In the genomic region with DNA sequence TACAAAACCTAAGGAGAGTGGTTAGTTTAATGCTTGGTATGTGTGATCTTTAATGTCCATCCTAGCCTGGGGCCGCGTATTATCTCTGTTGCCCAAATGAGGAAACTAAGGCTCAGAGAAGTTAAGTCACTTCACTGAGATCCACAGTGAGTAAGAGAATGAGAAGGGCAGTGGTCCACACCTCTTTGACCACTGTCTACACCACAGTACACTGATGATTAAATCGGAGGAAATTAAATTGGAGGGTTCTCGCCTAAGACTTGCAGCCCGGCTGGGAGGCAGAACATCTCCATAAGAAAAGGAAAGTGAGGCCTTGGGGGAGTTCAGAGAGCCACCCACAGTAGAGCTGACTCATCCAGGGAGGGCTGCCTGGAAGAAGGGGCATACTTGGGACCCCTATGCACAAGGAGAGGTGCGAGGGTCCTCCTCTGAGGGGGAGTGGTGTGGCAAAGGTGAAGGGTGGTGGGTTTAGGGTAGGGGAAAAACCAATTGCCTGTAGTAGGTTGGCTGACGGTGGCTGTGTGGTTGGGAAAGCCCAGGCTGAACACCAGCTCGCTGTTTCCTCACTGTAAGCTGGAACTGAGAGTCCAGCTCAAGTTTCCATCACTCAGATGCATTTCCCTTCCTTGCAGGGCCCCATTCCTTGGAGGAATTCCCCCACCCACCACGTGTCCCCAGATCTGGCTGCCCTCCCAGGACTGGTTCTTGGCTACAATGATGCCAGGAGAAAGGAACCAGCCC, we compare ENCODE assay signal across 10 cellular contexts. TPM values are rescaled to one million over a fixed set of nuclear protein-coding genes. Genes with fewer than 3 reads are reported as not detected.
DNase-seq lines count a peak whose midpoint lies in the region; ATAC-seq lines count a peak whose summit lies in the region.
"Had no signal": no experiment of that assay in that cellular context is flagged by ENCODE, and none has a peak within 500 bp of the region (broad histone marks: within the 10 kb centered on the region; RNA-seq: fewer than 3 reads in every experiment).

No MANE protein-coding gene starts in this region.

- ATAC-seq in CD4-positive, CD25-positive, alpha-beta regulatory T cell (ENCODE audit: low read depth in 2 of 2): no peak
- ATAC-seq in HG02610 (IDR thresholded peaks at IDR 0.05; ENCODE audit: unreplicated experiment): peak; percentile 59
- no peak for ATAC-seq in activated naive CD8-positive, alpha-beta T cell treated with anti-CD3 and anti-CD28 coated beads, Interleukin-2, amount 10 ng/mL, durations not matched to agents 7 days and 5 days (ENCODE audit: low read depth)

- peaks cover 25 to 95% (median 73%) of the 10 kb centered on the region in 4 donors for H3K4me1 Mint-ChIP-seq in CD4-positive, CD25-positive, alpha-beta regulatory T cell
- peaks cover 69% of the 10 kb centered on the region for H3K4me1 Mint-ChIP-seq in activated naive CD8-positive, alpha-beta T cell treated with anti-CD3 and anti-CD28 coated beads, Interleukin-2, amount 10 ng/mL, durations not matched to agents 7 days and 5 days

- H3K36me3 ChIP-seq in CD4-positive, CD25-positive, alpha-beta regulatory T cell (ENCODE audit: control insufficient read depth, insufficient read depth, low read length): peaks cover 4% of the 10 kb centered on the region

- H3K27ac Mint-ChIP-seq in CD4-positive, CD25-positive, alpha-beta regulatory T cell: peak overlapping the region; percentile 96 to 98 (median 97)
- peak overlapping the region; percentile 88 for H3K27ac Mint-ChIP-seq in activated naive CD8-positive, alpha-beta T cell treated with anti-CD3 and anti-CD28 coated beads, Interleukin-2, amount 10 ng/mL, durations not matched to agents 7 days and 5 days

- POLR2A ChIA-PET in activated naive CD8-positive, alpha-beta T cell treated with anti-CD3 and anti-CD28 coated beads, Interleukin-2, amount 10 ng/mL, durations not matched to agents 7 days and 5 days (lab: Charles Lee): interaction anchor here (1.1 kb wide), 1 partner anchor 16 kb away, joined by 3 read pairs; no protein-coding TSS in a partner anchor

- peak overlapping the region; percentile 84 for H3K27ac ChIP-seq in CD4-positive, CD25-positive, alpha-beta regulatory T cell (ENCODE audit: insufficient read depth, low read length, poor library complexity, severe bottlenecking)

- H3K27me3 ChIP-seq in CD4-positive, CD25-positive, alpha-beta regulatory T cell (ENCODE audit: control insufficient read depth, insufficient read depth, low read length): no peaks in the 10 kb centered on the region

- DNase-seq in CD4-positive, CD25-positive, alpha-beta regulatory T cell: no peak
- DNase-seq in activated naive CD8-positive, alpha-beta T cell treated with anti-CD3 and anti-CD28 coated beads, Interleukin-2, amount 10 ng/mL, durations not matched to agents 7 days and 5 days: peak; percentile 43
- DNase-seq in pons (ENCODE audit: low spot score) (peak; percentile 27), mucosa of gallbladder (ENCODE audit: low spot score) (no peak), SIG-M5 treated with dmso at 0.1 percent for 504 hours (lab: John Stamatoyannopoulos, UW; ENCODE audit: unreplicated experiment) (no peak), NOMO-1 (lab: John Stamatoyannopoulos, UW; ENCODE audit: unreplicated experiment in 2 of 2) (no peak), RPMI8226 (no peak)

- H3K9me3 Mint-ChIP-seq in CD4-positive, CD25-positive, alpha-beta regulatory T cell: no peaks in the 10 kb centered on the region
- no peaks in the 10 kb centered on the region for H3K9me3 Mint-ChIP-seq in activated naive CD8-positive, alpha-beta T cell treated with anti-CD3 and anti-CD28 coated beads, Interleukin-2, amount 10 ng/mL, durations not matched to agents 7 days and 5 days

- H3K4me3 ChIP-seq in CD4-positive, CD25-positive, alpha-beta regulatory T cell (ENCODE audit: low read depth, low read length): peak overlapping the region; percentile 4

- H3K27me3 Mint-ChIP-seq in CD4-positive, CD25-positive, alpha-beta regulatory T cell: no peaks in the 10 kb centered on the region
- H3K27me3 Mint-ChIP-seq in activated naive CD8-positive, alpha-beta T cell treated with anti-CD3 and anti-CD28 coated beads, Interleukin-2, amount 10 ng/mL, durations not matched to agents 7 days and 5 days: no peaks in the 10 kb centered on the region

- peak overlapping the region; percentile 66 to 94 (median 89) for H3K4me3 Mint-ChIP-seq in CD4-positive, CD25-positive, alpha-beta regulatory T cell
- peak overlapping the region; percentile 74 for H3K4me3 Mint-ChIP-seq in activated naive CD8-positive, alpha-beta T cell treated with anti-CD3 and anti-CD28 coated beads, Interleukin-2, amount 10 ng/mL, durations not matched to agents 7 days and 5 days

- H3K9me3 ChIP-seq in CD4-positive, CD25-positive, alpha-beta regulatory T cell (ENCODE audit: control insufficient read depth in 2 of 2, low read length in 2 of 2): no peaks in the 10 kb centered on the region

- peaks cover 73% of the 10 kb centered on the region for H3K4me1 ChIP-seq in CD4-positive, CD25-positive, alpha-beta regulatory T cell (ENCODE audit: control insufficient read depth, insufficient read depth, low read length, poor library complexity, severe bottlenecking)

- H3K36me3 Mint-ChIP-seq in CD4-positive, CD25-positive, alpha-beta regulatory T cell: peaks cover 25% of the 10 kb centered on the region
- H3K36me3 Mint-ChIP-seq in activated naive CD8-positive, alpha-beta T cell treated with anti-CD3 and anti-CD28 coated beads, Interleukin-2, amount 10 ng/mL, durations not matched to agents 7 days and 5 days: no peaks in the 10 kb centered on the region

RNA-seq across cellular contexts. Expression of gene DHRS12, which starts 15.0 kb away (rescaled TPM):
- total RNA-seq in CD4-positive, CD25-positive, alpha-beta regulatory T cell: 25.9 TPM
- 10 to 100 TPM; 31.3 to 42.9 (median 35.4) TPM for polyA plus RNA-seq in CD4-positive, CD25-positive, alpha-beta regulatory T cell
- 10 to 100 TPM; 12.6 to 13.1 TPM for total RNA-seq in activated naive CD8-positive, alpha-beta T cell treated with anti-CD3 and anti-CD28 coated beads, Interleukin-2, amount 10 ng/mL, durations not matched to agents 7 days and 5 days
- total RNA-seq in mucosa of gallbladder: 12.3 TPM

RNA-seq across cellular contexts. Expression of gene TMEM272, which starts 26.0 kb away (rescaled TPM):
- 3.3 TPM for total RNA-seq in CD4-positive, CD25-positive, alpha-beta regulatory T cell
- under 1 TPM in 3 of 4 donors, not detected in 1; 0.13 to 0.49 (median 0.16) TPM for polyA plus RNA-seq in CD4-positive, CD25-positive, alpha-beta regulatory T cell
- 1 to 10 TPM in 1 of 2 experiments, under 1 TPM in 1; 1.00 to 1.9 TPM for total RNA-seq in activated naive CD8-positive, alpha-beta T cell treated with anti-CD3 and anti-CD28 coated beads, Interleukin-2, amount 10 ng/mL, durations not matched to agents 7 days and 5 days
- total RNA-seq in mucosa of gallbladder: 1.0 TPM
- polyA plus RNA-seq: keratinocyte had no signal

RNA-seq across cellular contexts. Expression of gene CCDC70, which starts 42.8 kb away (rescaled TPM):
- total RNA-seq in CD4-positive, CD25-positive, alpha-beta regulatory T cell: not detected
- not detected for polyA plus RNA-seq in CD4-positive, CD25-positive, alpha-beta regulatory T cell
- not detected for total RNA-seq in activated naive CD8-positive, alpha-beta T cell treated with anti-CD3 and anti-CD28 coated beads, Interleukin-2, amount 10 ng/mL, durations not matched to agents 7 days and 5 days
- total RNA-seq in mucosa of gallbladder: not detected
- total RNA-seq: G401 had no signal
- polyA plus RNA-seq: keratinocyte had no signal

Comparison
In these comparisons a context has a peak if more than half of its experiments do, and no peak if none do; other contexts are left out.
1. DNase-seq: peak in activated naive CD8-positive, alpha-beta T cell treated with anti-CD3 and anti-CD28 coated beads, Interleukin-2, amount 10 ng/mL, durations not matched to agents 7 days and 5 days (single experiment) and pons (single experiment); none in CD4-positive, CD25-positive, alpha-beta regulatory T cell (0 of 3), mucosa of gallbladder (single experiment), SIG-M5 treated with dmso at 0.1 percent for 504 hours (single experiment), NOMO-1 (0 of 2) and RPMI8226 (single experiment).